In the genomic region with DNA sequence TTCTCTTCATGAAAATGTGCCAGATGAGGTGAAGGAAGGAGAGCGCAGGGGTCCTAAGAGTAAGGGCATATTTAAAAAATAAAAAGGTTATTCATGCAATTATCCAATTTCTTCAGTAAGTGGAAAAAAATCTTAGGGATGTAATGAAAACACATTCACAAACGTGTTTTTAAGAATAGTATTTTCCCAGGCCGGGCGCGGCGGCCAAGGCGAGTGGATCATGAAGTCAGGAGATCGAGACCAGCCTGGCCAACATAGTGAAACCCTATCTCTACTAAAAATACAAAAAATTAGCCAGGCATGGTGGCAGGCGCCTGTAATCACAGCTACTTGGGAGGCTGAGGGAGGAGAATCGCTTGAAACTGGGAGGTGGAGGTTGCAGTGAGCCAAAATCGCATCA, we compare ENCODE assay signal across 7 cellular contexts.
DNase-seq lines count a peak whose midpoint lies in the region; ATAC-seq and TF ChIP-seq lines count a peak whose summit lies in the region.
"Not testable (repeated sequence)": the region's sequence is repeated elsewhere in the genome, so short reads cannot be mapped to it uniquely, and the experiment has no call there.

No MANE protein-coding gene starts in this region.

- H3K4me1 ChIP-seq in CD4-positive, CD25-positive, alpha-beta regulatory T cell (ENCODE audit: control insufficient read depth, insufficient read depth, low read length, poor library complexity, severe bottlenecking), result peaks cover 63% of the 10 kb centered on the region
- H3K4me1 ChIP-seq in IMR-90 (ENCODE audit: control insufficient read depth, insufficient read depth, low read length), result peaks cover 15% of the 10 kb centered on the region
- not testable (repeated sequence) for H3K4me1 ChIP-seq in smooth muscle cell (ENCODE audit: low read depth)

- not testable (repeated sequence) for H2AK5ac ChIP-seq in IMR-90 (ENCODE audit: low read depth, low read length)

- not testable (repeated sequence) for H3K4me2 ChIP-seq in IMR-90 (ENCODE audit: low read depth, low read length); smooth muscle cell

- peaks cover 37% of the 10 kb centered on the region for H3K9me1 ChIP-seq in IMR-90 (ENCODE audit: insufficient read depth, low read length)

- H4K91ac ChIP-seq in IMR-90 (ENCODE audit: insufficient read depth, low read depth, low read length), result not testable (repeated sequence)

- not testable (repeated sequence) for H3K56ac ChIP-seq in IMR-90 (ENCODE audit: extremely low read depth, insufficient read depth, low read length)

- peak overlapping the region in 3 of 4 donors; percentile 37 to 60 (median 54) for H3K4me3 Mint-ChIP-seq in CD4-positive, CD25-positive, alpha-beta regulatory T cell
- H3K4me3 Mint-ChIP-seq in T-helper 2 cell treated with Interferon-gamma antibody and Interleukin-4, amounts not matched to agents 5 μg/mL and 100 μg/mL, for 36 hours; activated CD8-positive, alpha-beta T cell treated with anti-CD3 and anti-CD28 coated beads for 36 hours; activated T-helper 2 cell treated with anti-CD3 and anti-CD28 coated beads, Interferon-gamma antibody, Interleukin-2, Interleukin-4, amounts not matched to agents 10 μg/mL and 5 μg/mL and 100 μg/mL, durations not matched to agents 14 hours and 24 hours and 36 hours (ENCODE audit: low read depth): not testable (repeated sequence)
- H3K4me3 Mint-ChIP-seq in central memory CD8-positive, alpha-beta T cell, result peak overlapping the region; percentile 59

- H4K5ac ChIP-seq in IMR-90 (ENCODE audit: low read depth, low read length), result not testable (repeated sequence)

- H3K4ac ChIP-seq in IMR-90 (ENCODE audit: low read depth, low read length), result not testable (repeated sequence)

- peaks cover 44 to 96% (median 78%) of the 10 kb centered on the region in 4 donors for H3K4me1 Mint-ChIP-seq in CD4-positive, CD25-positive, alpha-beta regulatory T cell
- H3K4me1 Mint-ChIP-seq in T-helper 2 cell treated with Interferon-gamma antibody and Interleukin-4, amounts not matched to agents 5 μg/mL and 100 μg/mL, for 36 hours (ENCODE audit: low read depth), result peaks cover 90% of the 10 kb centered on the region
- H3K4me1 Mint-ChIP-seq in activated CD8-positive, alpha-beta T cell treated with anti-CD3 and anti-CD28 coated beads for 36 hours (ENCODE audit: low read depth), result peaks cover 88% of the 10 kb centered on the region
- peaks cover 83% of the 10 kb centered on the region for H3K4me1 Mint-ChIP-seq in activated T-helper 2 cell treated with anti-CD3 and anti-CD28 coated beads, Interferon-gamma antibody, Interleukin-2, Interleukin-4, amounts not matched to agents 10 μg/mL and 5 μg/mL and 100 μg/mL, durations not matched to agents 14 hours and 24 hours and 36 hours (ENCODE audit: low read depth)
- H3K4me1 Mint-ChIP-seq in central memory CD8-positive, alpha-beta T cell, result peaks cover 89% of the 10 kb centered on the region

- BruUV-seq in IMR-90 (replicated peaks; lab: Mats Ljungman, UMichigan), result not testable (repeated sequence)

- intact Hi-C loops in IMR-90 (cut with micrococcal nuclease), result not testable (repeated sequence)
- intact Hi-C loops in activated CD8-positive, alpha-beta T cell treated with anti-CD3 and anti-CD28 coated beads for 36 hours (cut with micrococcal nuclease), result loop anchor here (2.0 to 5.0 kb wide), 2 partner anchors 30 to 80 kb away; a partner anchor contains a TSS
- intact Hi-C loops in activated T-helper 2 cell treated with anti-CD3 and anti-CD28 coated beads, Interferon-gamma antibody, Interleukin-2, Interleukin-4, amounts not matched to agents 10 μg/mL and 5 μg/mL and 100 μg/mL, durations not matched to agents 14 hours and 24 hours and 36 hours (cut with micrococcal nuclease), result loop anchor here (1.0 to 5.0 kb wide), 3 partner anchors 20 to 35 kb away; no protein-coding TSS in a partner anchor

- not testable (repeated sequence) for DNase-seq in CD4-positive, CD25-positive, alpha-beta regulatory T cell; IMR-90; T-helper 2 cell treated with Interferon-gamma antibody and Interleukin-4, amounts not matched to agents 5 μg/mL and 100 μg/mL, for 36 hours (ENCODE audit: low spot score); activated CD8-positive, alpha-beta T cell treated with anti-CD3 and anti-CD28 coated beads for 36 hours; activated T-helper 2 cell treated with anti-CD3 and anti-CD28 coated beads, Interferon-gamma antibody, Interleukin-2, Interleukin-4, amounts not matched to agents 10 μg/mL and 5 μg/mL and 100 μg/mL, durations not matched to agents 14 hours and 24 hours and 36 hours (ENCODE audit: low spot score); central memory CD8-positive, alpha-beta T cell (ENCODE audit: low spot score in 2 of 2); smooth muscle cell (lab: John Stamatoyannopoulos, UW; ENCODE audit: unreplicated experiment)

- peaks cover 20% of the 10 kb centered on the region for H3K36me3 ChIP-seq in CD4-positive, CD25-positive, alpha-beta regulatory T cell (ENCODE audit: control insufficient read depth, insufficient read depth, low read length)
- H3K36me3 ChIP-seq in IMR-90 (ENCODE audit: control insufficient read depth, insufficient read depth, low read length); smooth muscle cell (ENCODE audit: low read depth): not testable (repeated sequence)

- H3K9me3 Mint-ChIP-seq in CD4-positive, CD25-positive, alpha-beta regulatory T cell; T-helper 2 cell treated with Interferon-gamma antibody and Interleukin-4, amounts not matched to agents 5 μg/mL and 100 μg/mL, for 36 hours; activated CD8-positive, alpha-beta T cell treated with anti-CD3 and anti-CD28 coated beads for 36 hours; activated T-helper 2 cell treated with anti-CD3 and anti-CD28 coated beads, Interferon-gamma antibody, Interleukin-2, Interleukin-4, amounts not matched to agents 10 μg/mL and 5 μg/mL and 100 μg/mL, durations not matched to agents 14 hours and 24 hours and 36 hours; central memory CD8-positive, alpha-beta T cell: not testable (repeated sequence)

- H3K27me3 Mint-ChIP-seq in CD4-positive, CD25-positive, alpha-beta regulatory T cell; T-helper 2 cell treated with Interferon-gamma antibody and Interleukin-4, amounts not matched to agents 5 μg/mL and 100 μg/mL, for 36 hours (ENCODE audit: low read depth); activated CD8-positive, alpha-beta T cell treated with anti-CD3 and anti-CD28 coated beads for 36 hours; activated T-helper 2 cell treated with anti-CD3 and anti-CD28 coated beads, Interferon-gamma antibody, Interleukin-2, Interleukin-4, amounts not matched to agents 10 μg/mL and 5 μg/mL and 100 μg/mL, durations not matched to agents 14 hours and 24 hours and 36 hours (ENCODE audit: low read depth); central memory CD8-positive, alpha-beta T cell: not testable (repeated sequence)

- POLR2A ChIA-PET in IMR-90 (lab: Charles Lee; ENCODE audit: unreplicated experiment), result not testable (repeated sequence)
- POLR2A ChIA-PET in activated CD8-positive, alpha-beta T cell treated with anti-CD3 and anti-CD28 coated beads for 36 hours (lab: Charles Lee), result interaction anchor here (0.6 to 5.1 kb wide), 14 partner anchors 9 to 1254 kb away, joined by 3 to 54 read pairs (median 6); no protein-coding TSS in a partner anchor

- not testable (repeated sequence) for H3K27ac ChIP-seq in CD4-positive, CD25-positive, alpha-beta regulatory T cell (ENCODE audit: insufficient read depth, low read length, poor library complexity, severe bottlenecking); IMR-90 (ENCODE audit: insufficient read depth, low read length)
- peak overlapping the region; percentile 91 for H3K27ac ChIP-seq in smooth muscle cell (ENCODE audit: low read depth)

- H3K79me2 ChIP-seq in smooth muscle cell (ENCODE audit: low read depth), result not testable (repeated sequence)

- not testable (repeated sequence) for H3K27me3 ChIP-seq in CD4-positive, CD25-positive, alpha-beta regulatory T cell (ENCODE audit: control insufficient read depth, insufficient read depth, low read length); IMR-90 (ENCODE audit: control insufficient read depth, insufficient read depth, low read length); smooth muscle cell (ENCODE audit: low read depth)

- peak overlapping the region; percentile 99 for H2BK120ac ChIP-seq in IMR-90 (ENCODE audit: low read depth, low read length)

- H4K20me1 ChIP-seq in IMR-90 (ENCODE audit: insufficient read depth, low read length), result not testable (repeated sequence)
- peaks cover 39% of the 10 kb centered on the region for H4K20me1 ChIP-seq in smooth muscle cell (ENCODE audit: low read depth)

- CTCF ChIA-PET in IMR-90 (lab: Yijun Ruan, JAX), result interaction anchor here (0.5 to 1.0 kb wide), 2 partner anchors 81 to 206 kb away, joined by 3 to 4 read pairs; no protein-coding TSS in a partner anchor
- CTCF ChIA-PET in activated CD8-positive, alpha-beta T cell treated with anti-CD3 and anti-CD28 coated beads for 36 hours (lab: Charles Lee), result interaction anchor here (1.0 to 4.1 kb wide), 7 partner anchors 9 to 82 kb away, joined by 3 to 21 read pairs (median 7); no protein-coding TSS in a partner anchor

- ATAC-seq in CD4-positive, CD25-positive, alpha-beta regulatory T cell (ENCODE audit: low read depth in 2 of 2); IMR-90 (ENCODE audit: low read depth); activated CD8-positive, alpha-beta T cell treated with anti-CD3 and anti-CD28 coated beads for 36 hours; central memory CD8-positive, alpha-beta T cell (replicated peaks; ENCODE audit: extremely low read depth, poor library complexity, severe bottlenecking): not testable (repeated sequence)

- not testable (repeated sequence) for H3F3A ChIP-seq in smooth muscle cell (ENCODE audit: low read depth)

- in situ Hi-C loops in IMR-90 (cut with MboI; ENCODE audit: low sequenced_read_pairs), result not testable (repeated sequence)

- not testable (repeated sequence) for TF ChIP-seq CTCF in IMR-90 (conservative IDR thresholded peaks at IDR 0.05; ENCODE audit: low read depth, low read length); activated CD8-positive, alpha-beta T cell treated with anti-CD3 and anti-CD28 coated beads for 36 hours (IDR thresholded peaks at IDR 0.05); smooth muscle cell (IDR thresholded peaks at IDR 0.05; ENCODE audit: borderline replicate concordance, insufficient read depth, poor library complexity, severe bottlenecking)

- not testable (repeated sequence) for H3K23ac ChIP-seq in IMR-90 (ENCODE audit: low read depth, low read length)

- not testable (repeated sequence) for H3K9ac ChIP-seq in IMR-90 (ENCODE audit: low read depth, low read length); smooth muscle cell (ENCODE audit: low read depth)

- not testable (repeated sequence) for H2BK15ac ChIP-seq in IMR-90 (ENCODE audit: low read depth, low read length)

- H3K36me3 Mint-ChIP-seq in CD4-positive, CD25-positive, alpha-beta regulatory T cell, result peaks cover 32% of the 10 kb centered on the region
- peaks cover 60% of the 10 kb centered on the region for H3K36me3 Mint-ChIP-seq in T-helper 2 cell treated with Interferon-gamma antibody and Interleukin-4, amounts not matched to agents 5 μg/mL and 100 μg/mL, for 36 hours (ENCODE audit: low read depth)
- not testable (repeated sequence) for H3K36me3 Mint-ChIP-seq in activated CD8-positive, alpha-beta T cell treated with anti-CD3 and anti-CD28 coated beads for 36 hours (ENCODE audit: low read depth)
- H3K36me3 Mint-ChIP-seq in activated T-helper 2 cell treated with anti-CD3 and anti-CD28 coated beads, Interferon-gamma antibody, Interleukin-2, Interleukin-4, amounts not matched to agents 10 μg/mL and 5 μg/mL and 100 μg/mL, durations not matched to agents 14 hours and 24 hours and 36 hours (ENCODE audit: low read depth), result peaks cover 69% of the 10 kb centered on the region
- peaks cover 12% of the 10 kb centered on the region for H3K36me3 Mint-ChIP-seq in central memory CD8-positive, alpha-beta T cell (ENCODE audit: insufficient read depth)

- peaks cover 3 to 38% of the 10 kb centered on the region in 2 experiments; a peak in 2 of 4 replicates for H3K79me1 ChIP-seq in IMR-90 (ENCODE audit: low read depth in 1 of 2, low read length in 2 of 2)

- not testable (repeated sequence) for H2AFZ ChIP-seq in IMR-90 (replicated peaks; ENCODE audit: low read length, poor library complexity); smooth muscle cell (ENCODE audit: low read depth)

- not testable (repeated sequence) for H3K9me3 ChIP-seq in CD4-positive, CD25-positive, alpha-beta regulatory T cell (ENCODE audit: control insufficient read depth in 2 of 2, low read length in 2 of 2); IMR-90 (ENCODE audit: control insufficient read depth, insufficient read depth, low read length); smooth muscle cell (replicated peaks; ENCODE audit: low read depth)

- WGBS in IMR-90 (ENCODE audit: extremely low coverage in 2 of 2, insufficient read length in 1 of 2), 2 experiments, result no CpG with 5 or more reads among the region's 11 CpGs
- 97% methylated on average over 11 of the region's 11 CpGs for WGBS in smooth muscle cell (ENCODE audit: low lambda C conversion rate)

- H4K8ac ChIP-seq in IMR-90 (ENCODE audit: low read depth in 2 of 2, low read length in 2 of 2), result not testable (repeated sequence)

- H3K27ac Mint-ChIP-seq in CD4-positive, CD25-positive, alpha-beta regulatory T cell, result peak overlapping the region in 2 of 3 donors; percentile 55 to 68
- H3K27ac Mint-ChIP-seq in T-helper 2 cell treated with Interferon-gamma antibody and Interleukin-4, amounts not matched to agents 5 μg/mL and 100 μg/mL, for 36 hours, result peak overlapping the region; percentile 79
- H3K27ac Mint-ChIP-seq in activated CD8-positive, alpha-beta T cell treated with anti-CD3 and anti-CD28 coated beads for 36 hours, result peak overlapping the region; percentile 32
- H3K27ac Mint-ChIP-seq in activated T-helper 2 cell treated with anti-CD3 and anti-CD28 coated beads, Interferon-gamma antibody, Interleukin-2, Interleukin-4, amounts not matched to agents 10 μg/mL and 5 μg/mL and 100 μg/mL, durations not matched to agents 14 hours and 24 hours and 36 hours, result peak overlapping the region; percentile 99
- H3K27ac Mint-ChIP-seq in central memory CD8-positive, alpha-beta T cell (ENCODE audit: low read depth), result peak overlapping the region; percentile 82

- not testable (repeated sequence) for H3K18ac ChIP-seq in IMR-90 (ENCODE audit: low read depth, low read length)

- H3K14ac ChIP-seq in IMR-90 (replicated peaks; ENCODE audit: low read depth, low read length), result not testable (repeated sequence)

- not testable (repeated sequence) for H2BK5ac ChIP-seq in IMR-90 (ENCODE audit: low read depth, low read length, poor library complexity, severe bottlenecking)

- not testable (repeated sequence) for H3K4me3 ChIP-seq in CD4-positive, CD25-positive, alpha-beta regulatory T cell (ENCODE audit: low read depth, low read length); IMR-90 (ENCODE audit: insufficient read depth, low read depth, low read length); smooth muscle cell

- H2AK9ac ChIP-seq in IMR-90 (replicated peaks; ENCODE audit: low read depth, low read length, poor library complexity), result not testable (repeated sequence)

- not testable (repeated sequence) for TF ChIP-seq RAD21 in IMR-90 (IDR thresholded peaks at IDR 0.05; ENCODE audit: low read length)

- TF ChIP-seq POLR2A in IMR-90 (IDR thresholded peaks at IDR 0.05; ENCODE audit: low read depth, low read length), result not testable (repeated sequence)

- dilution Hi-C loops in IMR-90 (cut with HindIII; ENCODE audit: low sequenced_read_pairs, unreplicated experiment), result not testable (repeated sequence)

- H2BK20ac ChIP-seq in IMR-90 (ENCODE audit: low read depth, low read length), result peak overlapping the region; percentile 68; the same call in 1 of the 2 replicates

Comparison
In these comparisons a context has a peak if more than half of its experiments do, and no peak if none do; other contexts are left out.
1. H3K27ac Mint-ChIP-seq: peak in every context shown above with its lines; median percentile 99 in activated T-helper 2 cell treated with anti-CD3 and anti-CD28 coated beads, Interferon-gamma antibody, Interleukin-2, Interleukin-4, amounts not matched to agents 10 μg/mL and 5 μg/mL and 100 μg/mL, durations not matched to agents 14 hours and 24 hours and 36 hours; 82 in central memory CD8-positive, alpha-beta T cell; 79 in T-helper 2 cell treated with Interferon-gamma antibody and Interleukin-4, amounts not matched to agents 5 μg/mL and 100 μg/mL, for 36 hours; 62 in CD4-positive, CD25-positive, alpha-beta regulatory T cell; 32 in activated CD8-positive, alpha-beta T cell treated with anti-CD3 and anti-CD28 coated beads for 36 hours.